Comparison of ENCODE assay signal across 17 cellular contexts in the genomic region with DNA sequence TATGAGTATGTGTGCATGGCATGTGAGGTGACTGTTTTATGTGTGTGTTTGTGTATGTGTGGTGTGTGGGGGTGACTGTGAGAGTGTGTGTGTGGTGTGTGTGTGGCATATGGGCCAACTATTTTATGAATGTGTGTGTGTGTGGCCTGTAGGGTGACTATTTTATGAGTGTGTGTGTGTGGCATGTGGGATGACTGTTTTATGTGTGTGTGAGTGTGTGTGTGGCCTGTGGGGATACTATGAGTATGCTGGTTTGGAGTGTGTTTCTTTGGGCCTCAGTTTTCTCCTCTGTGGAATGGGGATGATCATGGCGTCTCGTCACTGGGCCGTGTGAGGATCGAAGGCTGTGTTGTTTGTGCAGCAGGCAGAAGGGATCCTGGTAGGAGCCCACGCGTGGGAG.
DNase-seq lines count a peak whose midpoint lies in the region; ATAC-seq, FAIRE-seq and TF ChIP-seq lines count a peak whose summit lies in the region.
"Had no signal": no experiment of that assay in that cellular context is flagged by ENCODE, and none has a peak within 500 bp of the region (broad histone marks: within the 10 kb centered on the region; RNA-seq: fewer than 3 reads in every experiment).

No MANE protein-coding gene starts in this region.

- FAIRE-seq in K562 (lab: Jason Lieb, UNC) = no peak

- H2AK5ac ChIP-seq in mesenchymal stem cell (ENCODE audit: low read length, severe bottlenecking) = no peak overlapping the region

- no peak for TF ChIP-seq RAD21 in K562 (CRISPR knock-in tag; conservative IDR thresholded peaks at IDR 0.05 in 1 of 2, IDR thresholded peaks at IDR 0.05 in 1 of 2)

- no peak overlapping the region for H3K4ac ChIP-seq in mesenchymal stem cell (ENCODE audit: low read depth in 1 of 2, low read length in 2 of 2)

- peak overlapping the region; percentile 22 for H4K91ac ChIP-seq in mesenchymal stem cell (ENCODE audit: low read length)

- H3K79me1 ChIP-seq in mesenchymal stem cell (replicated peaks; ENCODE audit: low read length, poor library complexity, severe bottlenecking) = peaks cover 30% of the 10 kb centered on the region

- POLR2A ChIA-PET in HEK293 (lab: Yijun Ruan, JAX) (no interaction called here), K562 (lab: Yijun Ruan, JAX) (no interaction called here)

- ATAC-seq in K562 (no peak), HG02870 (IDR thresholded peaks at IDR 0.05; ENCODE audit: unreplicated experiment) (no peak)

- peak; percentile 26 for DNase-seq in activated CD4-positive, alpha-beta T cell treated with anti-CD3 and anti-CD28 coated beads for 48 hours
- no peak for DNase-seq in activated CD4-positive, alpha-beta T cell treated with anti-CD3 and anti-CD28 coated beads, Interleukin-2, amount 50 U/mL, for 4 hours
- DNase-seq in K562 (ENCODE audit: extremely low read depth in 1 of 4, low spot score in 3 of 4) (no peak), mesenchymal stem cell (peak; percentile 57), HuH-7 (ENCODE audit: low spot score) (no peak), NCI-H748 (lab: John Stamatoyannopoulos, UW; ENCODE audit: unreplicated experiment) (no peak)
- DNase-seq: 8988T; activated CD8-positive, alpha-beta memory T cell treated with anti-CD3 and anti-CD28 coated beads for 24 hours; activated effector memory CD4-positive, alpha-beta T cell treated with anti-CD3 and anti-CD28 coated beads, Interleukin-2, amount 50 U/mL, for 16 hours; C1 segment of cervical spinal cord; KG1; NCI-H1048; NCI-H69; PC-9; sigmoid colon had no signal

- TF ChIP-seq POLR2A in K562 (conservative IDR thresholded peaks at IDR 0.05) = no peak

- H2AFZ ChIP-seq in K562 (ENCODE audit: low read depth, low read length) (no peak overlapping the region), mesenchymal stem cell (ENCODE audit: low read depth, low read length) (no peak overlapping the region)
- H2AFZ ChIP-seq: PC-9 had no signal

- no peak overlapping the region for H2BK12ac ChIP-seq in mesenchymal stem cell (ENCODE audit: low read length in 2 of 2)

- H2BK120ac ChIP-seq in mesenchymal stem cell (ENCODE audit: low read depth, low read length) = no peak overlapping the region

- BruUV-seq in K562 (replicated peaks; lab: Mats Ljungman, UMichigan) = no TSS peak

- H3K18ac ChIP-seq in mesenchymal stem cell (ENCODE audit: low read depth in 1 of 2, low read length in 2 of 2) = no peak overlapping the region

- WGBS in K562 (ENCODE audit: insufficient coverage, low coverage, missing lambda C conversion rate) = 96% methylated on average over 6 of the region's 6 CpGs
- 95% methylated on average over 6 of the region's 6 CpGs for WGBS in mesenchymal stem cell

- H2BK15ac ChIP-seq in mesenchymal stem cell (ENCODE audit: low read depth, poor library complexity, severe bottlenecking) = no peak overlapping the region

- no peaks in the 10 kb centered on the region for H3K4me1 ChIP-seq in HEK293 (ENCODE audit: control insufficient read depth, insufficient read depth, low read length)
- H3K4me1 ChIP-seq in K562 (replicated peaks in 1 of 2; ENCODE audit: control insufficient read depth in 2 of 2, insufficient read depth in 2 of 2, low read length in 2 of 2) = peaks cover 51 to 52% of the 10 kb centered on the region in 2 experiments
- H3K4me1 ChIP-seq in mesenchymal stem cell (ENCODE audit: control insufficient read depth, insufficient read depth, low read depth, low read length) = peaks cover 24% of the 10 kb centered on the region

- H3K9me3 ChIP-seq in HEK293 (ENCODE audit: control insufficient read depth, insufficient read depth, low read depth, low read length) = no peaks in the 10 kb centered on the region
- H3K9me3 ChIP-seq in K562 (replicated peaks; ENCODE audit: control insufficient read depth, insufficient read depth, low read depth, low read length) = no peaks in the 10 kb centered on the region
- H3K9me3 ChIP-seq in mesenchymal stem cell (ENCODE audit: control insufficient read depth, low read length) = no peaks in the 10 kb centered on the region
- H3K9me3 ChIP-seq: sigmoid colon had no signal

- TF ChIP-seq CTCF in HEK293 (tag by site-specific recombination; IDR thresholded peaks at IDR 0.05) (no peak), K562 (IDR thresholded peaks at IDR 0.05 in 2 of 3, conservative IDR thresholded peaks at IDR 0.05 in 1 of 3; ENCODE audit: insufficient read depth in 2 of 3, low read depth in 1 of 3, low read length in 3 of 3) (no peak)

- intact Hi-C loops in K562 (cut with micrococcal nuclease) = no loop called here

- H3K4me2 ChIP-seq in K562 (ENCODE audit: insufficient read depth, low read length) (no peak overlapping the region), mesenchymal stem cell (ENCODE audit: low read length, poor library complexity, severe bottlenecking) (no peak overlapping the region)
- H3K4me2 ChIP-seq: PC-9 had no signal

- H2BK5ac ChIP-seq in mesenchymal stem cell (ENCODE audit: low read depth, low read length, poor library complexity, severe bottlenecking) = no peak overlapping the region

- no peak overlapping the region for H3K14ac ChIP-seq in mesenchymal stem cell (ENCODE audit: low read length in 2 of 2)

- in situ Hi-C loops in K562 (cut with MboI) = no loop called here

- H3K9me1 ChIP-seq in K562 (ENCODE audit: control insufficient read depth, insufficient read depth, low read length) = no peaks in the 10 kb centered on the region

- no peak overlapping the region for H3K23ac ChIP-seq in mesenchymal stem cell (ENCODE audit: low read length in 2 of 2)

- TF ChIP-seq EP300 in K562 (IDR thresholded peaks at IDR 0.05; ENCODE audit: low read length) = no peak

- no peak overlapping the region for H3K4me3 ChIP-seq in HEK293 (ENCODE audit: low read depth, low read length)
- no peak overlapping the region for H3K4me3 ChIP-seq in K562
- H3K4me3 ChIP-seq in mesenchymal stem cell (ENCODE audit: insufficient read depth in 1 of 2, low read depth in 1 of 2, low read length in 2 of 2) = no peak overlapping the region
- H3K4me3 ChIP-seq: PC-9, sigmoid colon had no signal

- peak overlapping the region in 1 of 2 experiments; percentile 21; a peak in 1 of 4 replicates for H3K9ac ChIP-seq in K562 (ENCODE audit: insufficient read depth in 1 of 2, low read depth in 2 of 2, low read length in 2 of 2)
- H3K9ac ChIP-seq in mesenchymal stem cell (ENCODE audit: low read length) = no peak overlapping the region

- H3K27me3 ChIP-seq in K562 (ENCODE audit: control insufficient read depth in 2 of 2, insufficient read depth in 2 of 2, low read length in 2 of 2) (no peaks in the 10 kb centered on the region), mesenchymal stem cell (ENCODE audit: control insufficient read depth in 1 of 2, insufficient read depth in 1 of 2, low read length in 2 of 2) (no peaks in the 10 kb centered on the region)
- H3K27me3 ChIP-seq: sigmoid colon had no signal

- CTCF ChIA-PET in HEK293 (lab: Yijun Ruan, JAX) (no interaction called here), K562 (lab: Yijun Ruan, JAX; ENCODE audit: low intra/inter-chr PET ratio) (no interaction called here)

- peak overlapping the region; percentile 41 for H4K8ac ChIP-seq in mesenchymal stem cell (ENCODE audit: low read length)

- H3K36me3 ChIP-seq in HEK293 (ENCODE audit: control insufficient read depth in 2 of 2, insufficient read depth in 1 of 2, low read length in 2 of 2) (peaks cover 0 to 3% of the 10 kb centered on the region in 2 experiments; a peak in 1 of 3 replicates), K562 (ENCODE audit: control insufficient read depth, insufficient read depth, low read length) (peaks cover 19% of the 10 kb centered on the region; the same call in 2 of the 3 replicates), mesenchymal stem cell (ENCODE audit: control insufficient read depth in 1 of 2, insufficient read depth in 2 of 2, low read depth in 1 of 2, low read length in 2 of 2) (peaks cover 3 to 22% of the 10 kb centered on the region in 2 experiments)

- peaks cover 33% of the 10 kb centered on the region for H3K79me2 ChIP-seq in K562 (ENCODE audit: control insufficient read depth, insufficient read depth, low read length)

- H3K27ac ChIP-seq in HEK293 (ENCODE audit: extremely low read depth, low read depth, low read length) (no peak overlapping the region), K562 (ENCODE audit: extremely low read depth, low read depth, low read length) (peak overlapping the region; percentile 88; the same call in 2 of the 3 replicates), mesenchymal stem cell (ENCODE audit: low read length, poor library complexity, severe bottlenecking) (no peak overlapping the region)

- H4K20me1 ChIP-seq in K562 (replicated peaks; ENCODE audit: control insufficient read depth, insufficient read depth, low read length) = no peaks in the 10 kb centered on the region

TF ChIP-seq in HEK293, 187 proteins besides CTCF, POLR2A, EP300 and RAD21 (continues in another document):
- TF ChIP-seq ZNF266 (tag by site-specific recombination; IDR thresholded peaks at IDR 0.05; ENCODE audit: low read depth) = no peak
- TF ChIP-seq ZSCAN5A (tag by site-specific recombination; IDR thresholded peaks at IDR 0.05) = 0 out of 2 replicates have a peak, but pooled peaks have one; percentile 42

TF ChIP-seq in K562, 482 proteins besides CTCF, POLR2A, EP300 and RAD21 (continues in another document):
- TF ChIP-seq HDAC1 (IDR thresholded peaks at IDR 0.05) (peak in 1 of 2 experiments; percentile 59; a peak in 2 of 4 replicates), ELF4 (CRISPR knock-in tag; IDR thresholded peaks at IDR 0.05) (peak; percentile 92; the same call in 1 of the 2 replicates), HMGXB4 (CRISPR knock-in tag; IDR thresholded peaks at IDR 0.05) (no peak), KDM1A (IDR thresholded peaks at IDR 0.05) (peak in 1 of 2 experiments; percentile 89), ZKSCAN3 (CRISPR knock-in tag; IDR thresholded peaks at IDR 0.05) (no peak), HLTF (IDR thresholded peaks at IDR 0.05) (peak; percentile 65; the same call in 1 of the 2 replicates), ZNF175 (CRISPR knock-in tag; IDR thresholded peaks at IDR 0.05; ENCODE audit: low read depth) (no peak), DACH1 (IDR thresholded peaks at IDR 0.05; ENCODE audit: partially characterized antibody) (no peak)

Comparison
In these comparisons a context has a peak if more than half of its experiments do, and no peak if none do; other contexts are left out.
1. DNase-seq: peak in activated CD4-positive, alpha-beta T cell treated with anti-CD3 and anti-CD28 coated beads for 48 hours (single experiment) and mesenchymal stem cell (single experiment); none in activated CD4-positive, alpha-beta T cell treated with anti-CD3 and anti-CD28 coated beads, Interleukin-2, amount 50 U/mL, for 4 hours (0 of 2), K562 (0 of 4), HuH-7 (single experiment) and NCI-H748 (single experiment).